23 cellular contexts compared by ENCODE assay signal in the genomic region with DNA sequence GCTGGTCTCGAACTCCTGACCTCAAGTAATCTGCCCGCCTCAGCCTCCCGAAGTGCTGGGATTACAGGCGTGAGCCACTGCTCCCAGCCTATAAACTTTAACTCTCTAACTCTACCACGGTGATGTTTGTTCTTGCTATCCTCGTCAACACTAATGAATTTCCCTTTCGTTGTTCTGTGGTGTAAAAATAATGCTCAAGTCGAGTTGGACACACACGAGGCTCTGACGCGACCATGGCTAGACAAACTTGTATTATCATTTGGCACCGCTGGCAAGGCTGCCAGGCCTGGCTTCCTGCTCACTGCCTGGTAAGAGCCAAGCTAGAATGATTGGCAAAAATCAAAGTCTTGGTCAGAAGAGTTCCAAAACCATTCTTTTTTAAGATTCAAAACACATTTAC.
DNase-seq lines count a peak whose midpoint lies in the region; ATAC-seq and TF ChIP-seq lines count a peak whose summit lies in the region.
"Had no signal": no experiment of that assay in that cellular context is flagged by ENCODE, and none has a peak within 500 bp of the region (broad histone marks: within the 10 kb centered on the region; RNA-seq: fewer than 3 reads in every experiment).

No MANE protein-coding gene starts in this region.

- H3F3A ChIP-seq in MM.1S (ENCODE audit: insufficient read depth, low read length), result no peaks in the 10 kb centered on the region

- no peaks in the 10 kb centered on the region for H3K79me2 ChIP-seq in MM.1S (ENCODE audit: low read length)

- no peaks in the 10 kb centered on the region for H3K9me3 Mint-ChIP-seq in natural killer cell treated with Interleukin-12 subunit alpha and Interleukin-12 subunit beta and Interleukin-15 and Interleukin-18, amount 100 ng/mL, for 72 hours
- no peaks in the 10 kb centered on the region for H3K9me3 Mint-ChIP-seq in natural killer cell
- H3K9me3 Mint-ChIP-seq: activated naive CD4-positive, alpha-beta T cell treated with anti-CD3 and anti-CD28 coated beads for 36 hours; activated T-cell treated with anti-CD3 and anti-CD28 coated beads, Interleukin-2, amount 50 U/mL, for 24 hours had no signal

- no peak for DNase-seq in natural killer cell treated with Interleukin-12 subunit alpha and Interleukin-12 subunit beta and Interleukin-15 and Interleukin-18, amount 100 ng/mL, for 72 hours (ENCODE audit: low spot score)
- DNase-seq in natural killer cell (no peak), fibroblast of the aortic adventitia (ENCODE audit: low read depth) (peak; percentile 28), mucosa of descending colon (no peak), putamen (ENCODE audit: low spot score) (no peak), MM.1S (no peak)
- DNase-seq: activated CD8-positive, alpha-beta memory T cell treated with anti-CD3 and anti-CD28 coated beads for 24 hours; activated naive CD4-positive, alpha-beta T cell treated with anti-CD3 and anti-CD28 coated beads for 36 hours; activated T-cell treated with anti-CD3 and anti-CD28 coated beads, Interleukin-2, amount 50 U/mL, for 24 hours; DMS79 treated with DMSO at 0.1 percent for 48 hours; effector CD4-positive, alpha-beta T cell; foreskin fibroblast; midbrain; NCI-H1417 treated with DMSO at 0.1 percent for 48 hours; NCI-H510A; NK-92 treated with Interleukin-12 subunit alpha and Interleukin-12 subunit beta, amount 100 ng/mL, for 24 hours; Peyer's patch; SJCRH30; substantia nigra; uterus had no signal

- no peak overlapping the region for H2AFZ ChIP-seq in MM.1S (ENCODE audit: low read length)

- no peaks in the 10 kb centered on the region for H3K9me2 ChIP-seq in MM.1S (replicated peaks; ENCODE audit: insufficient read depth, low read length)

- H3K27ac Mint-ChIP-seq in natural killer cell treated with Interleukin-12 subunit alpha and Interleukin-12 subunit beta and Interleukin-15 and Interleukin-18, amount 100 ng/mL, for 72 hours, result peak overlapping the region; percentile 53 to 69
- no peak overlapping the region for H3K27ac Mint-ChIP-seq in natural killer cell
- H3K27ac Mint-ChIP-seq: activated naive CD4-positive, alpha-beta T cell treated with anti-CD3 and anti-CD28 coated beads for 36 hours; activated T-cell treated with anti-CD3 and anti-CD28 coated beads, Interleukin-2, amount 50 U/mL, for 24 hours had no signal

- no peak overlapping the region for H3K4me3 ChIP-seq in fibroblast of the aortic adventitia (ENCODE audit: low read depth, low read length)
- H3K4me3 ChIP-seq in mucosa of descending colon, result no peak overlapping the region
- no peak overlapping the region for H3K4me3 ChIP-seq in MM.1S (ENCODE audit: low read length)
- H3K4me3 ChIP-seq: BLaER1 treated with 17β-estradiol and CSF1 and Interleukin-3, amounts not matched to agents 10 nM and 100 nM; K562; Peyer's patch; SJCRH30; uterus had no signal

- no peak overlapping the region for H3K4me2 ChIP-seq in MM.1S (ENCODE audit: low read depth, low read length)
- H3K4me2 ChIP-seq: BLaER1 treated with 17β-estradiol and CSF1 and Interleukin-3, amounts not matched to agents 10 nM and 100 nM had no signal

- intact Hi-C loops in natural killer cell (cut with micrococcal nuclease), result no loop called here
- intact Hi-C loops in mucosa of descending colon (cut with DNase I, micrococcal nuclease), result no loop called here

- peaks cover 32 to 48% of the 10 kb centered on the region in 2 donors for H3K4me1 Mint-ChIP-seq in natural killer cell treated with Interleukin-12 subunit alpha and Interleukin-12 subunit beta and Interleukin-15 and Interleukin-18, amount 100 ng/mL, for 72 hours (ENCODE audit: low read depth in 2 of 2)
- H3K4me1 Mint-ChIP-seq in natural killer cell, result peaks cover 40 to 44% of the 10 kb centered on the region in 2 donors

- H3K27me3 Mint-ChIP-seq in natural killer cell treated with Interleukin-12 subunit alpha and Interleukin-12 subunit beta and Interleukin-15 and Interleukin-18, amount 100 ng/mL, for 72 hours, result no peaks in the 10 kb centered on the region
- H3K27me3 Mint-ChIP-seq in natural killer cell (ENCODE audit: low read depth in 2 of 2), result no peaks in the 10 kb centered on the region
- H3K27me3 Mint-ChIP-seq: activated T-cell treated with anti-CD3 and anti-CD28 coated beads, Interleukin-2, amount 50 U/mL, for 24 hours had no signal

- H3K4me3 Mint-ChIP-seq in natural killer cell treated with Interleukin-12 subunit alpha and Interleukin-12 subunit beta and Interleukin-15 and Interleukin-18, amount 100 ng/mL, for 72 hours, result peak overlapping the region; percentile 32
- no peak overlapping the region for H3K4me3 Mint-ChIP-seq in natural killer cell
- H3K4me3 Mint-ChIP-seq: activated naive CD4-positive, alpha-beta T cell treated with anti-CD3 and anti-CD28 coated beads for 36 hours; activated T-cell treated with anti-CD3 and anti-CD28 coated beads, Interleukin-2, amount 50 U/mL, for 24 hours had no signal

- TF ChIP-seq CTCF in natural killer cell (IDR thresholded peaks at IDR 0.05), result no peak
- no peak for TF ChIP-seq CTCF in fibroblast of the aortic adventitia (IDR thresholded peaks at IDR 0.05; ENCODE audit: insufficient read depth, low read length)
- no peak for TF ChIP-seq CTCF in mucosa of descending colon (IDR thresholded peaks at IDR 0.05)
- TF ChIP-seq CTCF in MM.1S (IDR thresholded peaks at IDR 0.05; ENCODE audit: low read length), result no peak

- H3K27me3 ChIP-seq in MM.1S (replicated peaks; ENCODE audit: insufficient read depth, low read length), result no peaks in the 10 kb centered on the region
- H3K27me3 ChIP-seq: BLaER1 treated with 17β-estradiol and CSF1 and Interleukin-3, amounts not matched to agents 10 nM and 100 nM; Peyer's patch; SJCRH30; uterus had no signal

- no peak overlapping the region for H3K27ac ChIP-seq in MM.1S (ENCODE audit: low read length)
- H3K27ac ChIP-seq: BLaER1 treated with 17β-estradiol and CSF1 and Interleukin-3, amounts not matched to agents 10 nM and 100 nM; Peyer's patch; SJCRH30; uterus had no signal

- ATAC-seq in natural killer cell treated with Interleukin-12 subunit alpha and Interleukin-12 subunit beta and Interleukin-15 and Interleukin-18, amount 100 ng/mL, for 72 hours, result no peak
- ATAC-seq in natural killer cell (no peak), mucosa of descending colon (peak; percentile 29), HG03469 (IDR thresholded peaks at IDR 0.05; ENCODE audit: unreplicated experiment) (no peak)
- ATAC-seq: K562 had no signal

- no peaks in the 10 kb centered on the region for H3K36me3 Mint-ChIP-seq in natural killer cell treated with Interleukin-12 subunit alpha and Interleukin-12 subunit beta and Interleukin-15 and Interleukin-18, amount 100 ng/mL, for 72 hours
- H3K36me3 Mint-ChIP-seq in natural killer cell, result no peaks in the 10 kb centered on the region

- no peaks in the 10 kb centered on the region for H3K9me3 ChIP-seq in mucosa of descending colon
- H3K9me3 ChIP-seq in MM.1S (replicated peaks; ENCODE audit: insufficient read depth, low read length), result no peaks in the 10 kb centered on the region
- H3K9me3 ChIP-seq: BLaER1 treated with 17β-estradiol and CSF1 and Interleukin-3, amounts not matched to agents 10 nM and 100 nM; Peyer's patch; SJCRH30; uterus had no signal

- no peak overlapping the region for H3K9ac ChIP-seq in MM.1S (ENCODE audit: low read length)
- H3K9ac ChIP-seq: BLaER1 treated with 17β-estradiol and CSF1 and Interleukin-3, amounts not matched to agents 10 nM and 100 nM had no signal

- H3K4me1 ChIP-seq in mucosa of descending colon (ENCODE audit: low read depth), result no peaks in the 10 kb centered on the region
- no peaks in the 10 kb centered on the region for H3K4me1 ChIP-seq in MM.1S (ENCODE audit: low read length)
- H3K4me1 ChIP-seq: Peyer's patch, SJCRH30, uterus had no signal

- no peaks in the 10 kb centered on the region for H4K20me1 ChIP-seq in MM.1S (ENCODE audit: insufficient read depth, low read length)
- H4K20me1 ChIP-seq: BLaER1 treated with 17β-estradiol and CSF1 and Interleukin-3, amounts not matched to agents 10 nM and 100 nM had no signal

- H3K36me3 ChIP-seq in mucosa of descending colon (ENCODE audit: low read depth) (no peaks in the 10 kb centered on the region), MM.1S (replicated peaks; ENCODE audit: insufficient read depth, low read length) (no peaks in the 10 kb centered on the region)
- H3K36me3 ChIP-seq: BLaER1 treated with 17β-estradiol and CSF1 and Interleukin-3, amounts not matched to agents 10 nM and 100 nM; Peyer's patch; SJCRH30; uterus had no signal

Comparison
In these comparisons a context has a peak if more than half of its experiments do, and no peak if none do; other contexts are left out.
1. H3K27ac Mint-ChIP-seq: peak in natural killer cell treated with Interleukin-12 subunit alpha and Interleukin-12 subunit beta and Interleukin-15 and Interleukin-18, amount 100 ng/mL, for 72 hours (2 of 2); none in natural killer cell (0 of 2).